In the genomic region with DNA sequence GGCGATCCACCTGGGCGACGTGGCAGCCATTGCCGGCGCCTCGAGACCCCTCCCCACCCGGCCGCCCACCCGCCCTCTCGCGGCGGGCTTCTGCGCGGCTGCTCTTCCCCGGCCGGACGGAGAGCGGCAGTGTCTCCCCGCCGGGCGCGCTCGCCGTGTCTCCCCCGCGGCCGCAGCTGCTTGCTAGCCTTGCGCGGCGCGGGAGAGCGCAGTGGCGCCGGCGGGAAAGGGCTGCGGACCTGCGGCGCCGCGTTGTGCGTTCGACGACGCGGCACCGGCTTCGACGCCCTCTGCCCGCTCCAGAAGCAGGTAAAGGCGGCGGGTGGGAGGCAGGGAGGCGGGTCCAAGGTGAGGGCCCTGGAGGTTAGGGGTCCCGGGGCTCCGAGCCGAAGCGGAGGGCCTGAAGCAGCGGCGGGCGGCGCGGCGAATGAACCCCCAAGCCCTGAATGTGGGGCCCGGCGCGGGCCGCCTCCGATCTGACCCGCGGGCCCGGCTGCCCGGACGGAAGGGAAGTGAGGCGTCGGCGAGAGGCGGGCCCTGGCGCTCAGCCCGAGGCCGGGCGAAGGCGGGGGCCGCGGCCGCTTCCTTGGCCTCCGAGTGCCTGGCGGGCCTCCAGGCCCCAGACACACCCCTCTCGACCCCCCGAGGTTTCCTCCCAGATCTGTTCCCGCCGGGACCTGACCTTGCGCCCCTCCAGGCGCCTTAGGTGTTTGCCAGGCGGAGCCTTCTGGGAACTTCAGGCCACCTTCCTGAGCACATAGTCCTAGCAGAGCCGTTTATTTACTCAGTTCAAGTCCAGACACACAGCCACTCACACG, we compare ENCODE assay signal across 1 cellular context.
A peak's percentile ranks its signal among the peaks of the same experiment; 100 is the strongest.
TF ChIP-seq lines count a peak whose summit lies in the region.

TSS of gene N4BP2 (plus strand) at position 129 of the 818 bp plus-strand sequence. CDS start 40,491 bp downstream, outside the sequence.

TF ChIP-seq in K562, 482 proteins besides CTCF, POLR2A, EP300 and RAD21 (continued from another document):
- TF ChIP-seq, protein P1, sequence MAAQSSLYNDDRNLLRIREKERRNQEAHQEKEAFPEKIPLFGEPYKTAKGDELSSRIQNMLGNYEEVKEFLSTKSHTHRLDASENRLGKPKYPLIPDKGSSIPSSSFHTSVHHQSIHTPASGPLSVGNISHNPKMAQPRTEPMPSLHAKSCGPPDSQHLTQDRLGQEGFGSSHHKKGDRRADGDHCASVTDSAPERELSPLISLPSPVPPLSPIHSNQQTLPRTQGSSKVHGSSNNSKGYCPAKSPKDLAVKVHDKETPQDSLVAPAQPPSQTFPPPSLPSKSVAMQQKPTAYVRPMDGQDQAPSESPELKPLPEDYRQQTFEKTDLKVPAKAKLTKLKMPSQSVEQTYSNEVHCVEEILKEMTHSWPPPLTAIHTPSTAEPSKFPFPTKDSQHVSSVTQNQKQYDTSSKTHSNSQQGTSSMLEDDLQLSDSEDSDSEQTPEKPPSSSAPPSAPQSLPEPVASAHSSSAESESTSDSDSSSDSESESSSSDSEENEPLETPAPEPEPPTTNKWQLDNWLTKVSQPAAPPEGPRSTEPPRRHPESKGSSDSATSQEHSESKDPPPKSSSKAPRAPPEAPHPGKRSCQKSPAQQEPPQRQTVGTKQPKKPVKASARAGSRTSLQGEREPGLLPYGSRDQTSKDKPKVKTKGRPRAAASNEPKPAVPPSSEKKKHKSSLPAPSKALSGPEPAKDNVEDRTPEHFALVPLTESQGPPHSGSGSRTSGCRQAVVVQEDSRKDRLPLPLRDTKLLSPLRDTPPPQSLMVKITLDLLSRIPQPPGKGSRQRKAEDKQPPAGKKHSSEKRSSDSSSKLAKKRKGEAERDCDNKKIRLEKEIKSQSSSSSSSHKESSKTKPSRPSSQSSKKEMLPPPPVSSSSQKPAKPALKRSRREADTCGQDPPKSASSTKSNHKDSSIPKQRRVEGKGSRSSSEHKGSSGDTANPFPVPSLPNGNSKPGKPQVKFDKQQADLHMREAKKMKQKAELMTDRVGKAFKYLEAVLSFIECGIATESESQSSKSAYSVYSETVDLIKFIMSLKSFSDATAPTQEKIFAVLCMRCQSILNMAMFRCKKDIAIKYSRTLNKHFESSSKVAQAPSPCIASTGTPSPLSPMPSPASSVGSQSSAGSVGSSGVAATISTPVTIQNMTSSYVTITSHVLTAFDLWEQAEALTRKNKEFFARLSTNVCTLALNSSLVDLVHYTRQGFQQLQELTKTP (IDR thresholded peaks at IDR 0.05; ENCODE audit: low read depth in 1 of 2, partially characterized antibody in 2 of 2) = no peak
- peak; percentile 39; the same call in 1 of the 2 replicates for TF ChIP-seq ZNF175 (CRISPR knock-in tag; IDR thresholded peaks at IDR 0.05; ENCODE audit: low read depth)
- TF ChIP-seq TARDBP (IDR thresholded peaks at IDR 0.05) = no peak
- TF ChIP-seq SMARCA4 (IDR thresholded peaks at IDR 0.05) = no peak
